ENCODE assay signal across 10 cellular contexts in the genomic region with DNA sequence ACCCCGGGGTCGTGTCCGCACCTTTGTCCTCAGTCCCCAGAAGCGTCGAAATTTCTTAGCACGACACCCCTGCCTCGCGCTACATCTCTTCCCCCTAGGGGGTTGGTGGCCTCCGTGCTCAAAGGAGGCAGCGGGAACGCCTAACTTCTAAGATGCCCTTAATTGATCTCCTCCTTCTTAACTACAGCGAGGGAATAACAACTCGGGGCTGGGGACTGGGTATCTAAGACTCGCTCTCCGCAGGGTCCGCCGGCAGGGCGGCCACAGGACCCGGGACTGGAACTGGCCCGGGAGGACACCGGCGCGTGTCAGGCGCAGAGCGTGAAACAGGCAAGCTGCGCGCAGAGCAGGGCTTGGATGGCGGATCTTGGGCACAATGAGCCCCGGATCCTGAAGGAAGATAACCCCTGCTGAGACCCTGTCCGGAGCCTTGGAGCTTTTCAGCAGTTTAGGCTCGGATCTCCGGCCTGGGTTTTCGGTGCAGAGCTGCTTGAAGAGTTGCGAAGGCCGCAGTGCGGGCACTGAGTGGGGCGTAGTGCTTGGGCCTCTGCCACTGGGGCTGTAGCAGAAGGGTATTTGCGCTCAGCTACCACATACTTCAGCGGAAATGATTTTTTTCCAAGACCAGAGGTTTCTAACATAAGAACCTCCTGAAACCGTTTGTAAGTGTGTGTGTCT. TPM values are rescaled to one million over a fixed set of nuclear protein-coding genes. Genes with fewer than 3 reads are reported as not detected.
A peak's percentile ranks its signal among the peaks of the same experiment; 100 is the strongest.
DNase-seq lines count a peak whose midpoint lies in the region; ATAC-seq, FAIRE-seq and TF ChIP-seq lines count a peak whose summit lies in the region.
"Had no signal": no experiment of that assay in that cellular context is flagged by ENCODE, and none has a peak within 500 bp of the region (broad histone marks: within the 10 kb centered on the region; RNA-seq: fewer than 3 reads in every experiment).

No MANE protein-coding gene starts in this region.

- H3K27me3 Mint-ChIP-seq in activated CD4-positive, alpha-beta T cell treated with anti-CD3 and anti-CD28 coated beads for 36 hours: peaks cover 69% of the 10 kb centered on the region
- peaks cover 73% of the 10 kb centered on the region for H3K27me3 Mint-ChIP-seq in activated naive CD8-positive, alpha-beta T cell treated with anti-CD3 and anti-CD28 coated beads, Interleukin-2, amount 10 ng/mL, durations not matched to agents 7 days and 5 days

- ATAC-seq in activated CD4-positive, alpha-beta T cell treated with anti-CD3 and anti-CD28 coated beads for 36 hours: peak; percentile 31
- ATAC-seq in activated naive CD8-positive, alpha-beta T cell treated with anti-CD3 and anti-CD28 coated beads, Interleukin-2, amount 10 ng/mL, durations not matched to agents 7 days and 5 days (ENCODE audit: low read depth): peak; percentile 35

- DNase-seq in activated CD4-positive, alpha-beta T cell treated with anti-CD3 and anti-CD28 coated beads for 36 hours: peak; percentile 31
- no peak for DNase-seq in activated CD4-positive, alpha-beta T cell treated with anti-CD3 and anti-CD28 coated beads, Interleukin-2, amount 50 U/mL, for 4 hours
- DNase-seq in activated naive CD8-positive, alpha-beta T cell treated with anti-CD3 and anti-CD28 coated beads, Interleukin-2, amount 10 ng/mL, durations not matched to agents 7 days and 5 days: peak; percentile 49
- DNase-seq in left kidney (ENCODE audit: low read depth, low spot score): peak; percentile 71
- DNase-seq in NCI-H2196 (lab: John Stamatoyannopoulos, UW; ENCODE audit: unreplicated experiment): no peak
- DNase-seq in kidney: no peak
- no peak for DNase-seq in NCI-H345 (lab: John Stamatoyannopoulos, UW)

- H3K36me3 Mint-ChIP-seq in activated CD4-positive, alpha-beta T cell treated with anti-CD3 and anti-CD28 coated beads for 36 hours (ENCODE audit: low read depth): no peaks in the 10 kb centered on the region
- no peaks in the 10 kb centered on the region for H3K36me3 Mint-ChIP-seq in activated naive CD8-positive, alpha-beta T cell treated with anti-CD3 and anti-CD28 coated beads, Interleukin-2, amount 10 ng/mL, durations not matched to agents 7 days and 5 days

- H3K27ac ChIP-seq in stomach smooth muscle (ENCODE audit: low read length) (no peak overlapping the region), kidney (ENCODE audit: low read depth in 2 of 2, low read length in 2 of 2) (no peak overlapping the region)
- H3K27ac ChIP-seq: SJSA1 had no signal

- H3K9me3 ChIP-seq in stomach smooth muscle (ENCODE audit: control insufficient read depth in 2 of 2, low read length in 2 of 2) (no peaks in the 10 kb centered on the region), kidney (ENCODE audit: control insufficient read depth in 1 of 2, low read length in 2 of 2) (no peaks in the 10 kb centered on the region)

- H3K9ac ChIP-seq in stomach smooth muscle (ENCODE audit: low read length in 2 of 2): no peak overlapping the region
- no peak overlapping the region for H3K9ac ChIP-seq in kidney (ENCODE audit: low read length in 2 of 2)

- peak overlapping the region; percentile 54 for H3K4me3 Mint-ChIP-seq in activated CD4-positive, alpha-beta T cell treated with anti-CD3 and anti-CD28 coated beads for 36 hours
- H3K4me3 Mint-ChIP-seq in activated naive CD8-positive, alpha-beta T cell treated with anti-CD3 and anti-CD28 coated beads, Interleukin-2, amount 10 ng/mL, durations not matched to agents 7 days and 5 days: peak overlapping the region; percentile 81

- no peak overlapping the region for H3K27ac Mint-ChIP-seq in activated CD4-positive, alpha-beta T cell treated with anti-CD3 and anti-CD28 coated beads for 36 hours
- no peak overlapping the region for H3K27ac Mint-ChIP-seq in activated naive CD8-positive, alpha-beta T cell treated with anti-CD3 and anti-CD28 coated beads, Interleukin-2, amount 10 ng/mL, durations not matched to agents 7 days and 5 days

- H3K9me3 Mint-ChIP-seq in activated CD4-positive, alpha-beta T cell treated with anti-CD3 and anti-CD28 coated beads for 36 hours (ENCODE audit: low read depth): no peaks in the 10 kb centered on the region
- no peaks in the 10 kb centered on the region for H3K9me3 Mint-ChIP-seq in activated naive CD8-positive, alpha-beta T cell treated with anti-CD3 and anti-CD28 coated beads, Interleukin-2, amount 10 ng/mL, durations not matched to agents 7 days and 5 days

- H3K4me3 ChIP-seq in stomach smooth muscle (ENCODE audit: low read length in 2 of 2) (peak overlapping the region; percentile 53 to 60), kidney (ENCODE audit: low read length in 2 of 2) (peak overlapping the region in 1 of 2 donors; percentile 43)
- H3K4me3 ChIP-seq: SJSA1 had no signal

- POLR2A ChIA-PET in activated CD4-positive, alpha-beta T cell treated with anti-CD3 and anti-CD28 coated beads for 36 hours (lab: Charles Lee): interaction anchor here (0.7 to 1.4 kb wide), 4 partner anchors 101 to 906 kb away, joined by 3 to 4 read pairs (median 3); no protein-coding TSS in a partner anchor
- POLR2A ChIA-PET in activated naive CD8-positive, alpha-beta T cell treated with anti-CD3 and anti-CD28 coated beads, Interleukin-2, amount 10 ng/mL, durations not matched to agents 7 days and 5 days (lab: Charles Lee): interaction anchor here (0.9 kb wide), 1 partner anchor 100 kb away, joined by 3 read pairs; no protein-coding TSS in a partner anchor

- H3K4me1 ChIP-seq in stomach smooth muscle (ENCODE audit: control insufficient read depth, insufficient read depth, low read length): peaks cover 25% of the 10 kb centered on the region
- peaks cover 10 to 13% of the 10 kb centered on the region in 2 donors for H3K4me1 ChIP-seq in kidney (ENCODE audit: control insufficient read depth in 1 of 2, insufficient read depth in 1 of 2, low read depth in 1 of 2, low read length in 2 of 2)
- H3K4me1 ChIP-seq: SJSA1 had no signal

- FAIRE-seq in kidney (lab: Jason Lieb, UNC): no peak

- peaks cover 27% of the 10 kb centered on the region for H3K4me1 Mint-ChIP-seq in activated CD4-positive, alpha-beta T cell treated with anti-CD3 and anti-CD28 coated beads for 36 hours
- H3K4me1 Mint-ChIP-seq in activated naive CD8-positive, alpha-beta T cell treated with anti-CD3 and anti-CD28 coated beads, Interleukin-2, amount 10 ng/mL, durations not matched to agents 7 days and 5 days: peaks cover 25% of the 10 kb centered on the region

- intact Hi-C loops in activated CD4-positive, alpha-beta T cell treated with anti-CD3 and anti-CD28 coated beads for 36 hours (cut with DNase I, micrococcal nuclease): loop anchor here (1.0 to 10.0 kb wide), 5 partner anchors 32 to 1631 kb away; no protein-coding TSS in a partner anchor
- intact Hi-C loops in kidney (cut with DNase I): no loop called here

- CTCF ChIA-PET in activated CD4-positive, alpha-beta T cell treated with anti-CD3 and anti-CD28 coated beads for 36 hours (lab: Charles Lee): interaction anchor here (0.5 to 5.4 kb wide), 26 partner anchors 11 to 629 kb away, joined by 3 to 72 read pairs (median 4); a partner anchor contains a TSS

- H3K36me3 ChIP-seq in stomach smooth muscle (ENCODE audit: control insufficient read depth in 2 of 2, insufficient read depth in 2 of 2, low read length in 2 of 2) (no peaks in the 10 kb centered on the region), kidney (ENCODE audit: control insufficient read depth in 1 of 2, insufficient read depth in 2 of 2, low read length in 2 of 2) (no peaks in the 10 kb centered on the region)
- H3K36me3 ChIP-seq: SJSA1 had no signal

- H3K27me3 ChIP-seq in stomach smooth muscle (ENCODE audit: control insufficient read depth in 1 of 2, insufficient read depth in 2 of 2, low read length in 2 of 2): peaks cover 41 to 58% of the 10 kb centered on the region in 2 donors

- TF ChIP-seq CTCF in kidney (IDR thresholded peaks at IDR 0.05; ENCODE audit: borderline replicate concordance, extremely low read depth, insufficient read depth): no peak

RNA-seq across cellular contexts. Expression of a gene that starts 2.0 kb away (rescaled TPM):
- not detected for total RNA-seq in activated CD4-positive, alpha-beta T cell treated with anti-CD3 and anti-CD28 coated beads for 36 hours
- not detected for total RNA-seq in activated naive CD8-positive, alpha-beta T cell treated with anti-CD3 and anti-CD28 coated beads, Interleukin-2, amount 10 ng/mL, durations not matched to agents 7 days and 5 days
- not detected for total RNA-seq in kidney
- 29.8 TPM for polyA plus RNA-seq in kidney (ENCODE audit: insufficient read depth, low read depth, low replicate concordance)
- total RNA-seq: SJSA1 had no signal
- polyA plus RNA-seq: BJ had no signal

Comparison
In these comparisons a context has a peak if more than half of its experiments do, and no peak if none do; other contexts are left out.
1. DNase-seq: peak in activated CD4-positive, alpha-beta T cell treated with anti-CD3 and anti-CD28 coated beads for 36 hours (single experiment), activated naive CD8-positive, alpha-beta T cell treated with anti-CD3 and anti-CD28 coated beads, Interleukin-2, amount 10 ng/mL, durations not matched to agents 7 days and 5 days (single experiment) and left kidney (single experiment); none in activated CD4-positive, alpha-beta T cell treated with anti-CD3 and anti-CD28 coated beads, Interleukin-2, amount 50 U/mL, for 4 hours (0 of 2), NCI-H2196 (single experiment), kidney (single experiment) and NCI-H345 (single experiment).